ENCODE assay signal across 14 cellular contexts in genomic region chr16:11624205-11624604, GRCh38. TPM values are rescaled to one million over a fixed set of nuclear protein-coding genes. Genes with fewer than 3 reads are reported as not detected.
DNase-seq lines count a peak whose midpoint lies in the region; ATAC-seq and TF ChIP-seq lines count a peak whose summit lies in the region.
"Had no signal": no experiment of that assay in that cellular context is flagged by ENCODE, and none has a peak within 500 bp of the region (broad histone marks: within the 10 kb centered on the region; RNA-seq: fewer than 3 reads in every experiment).

No MANE protein-coding gene starts in this region.

- peak overlapping the region in 9 of 11 experiments; percentile 2 to 74 (median 58); a peak in 11 of 22 replicates for H3K9ac ChIP-seq in BLaER1 treated with 17β-estradiol and CSF1 and Interleukin-3, amounts not matched to agents 10 nM and 100 nM

- peak overlapping the region; percentile 75 to 99 (median 96) for H3K4me2 ChIP-seq in BLaER1 treated with 17β-estradiol and CSF1 and Interleukin-3, amounts not matched to agents 10 nM and 100 nM

- H3K27me3 Mint-ChIP-seq in Calu3 (ENCODE audit: unreplicated experiment) (no peaks in the 10 kb centered on the region), T-cell (no peaks in the 10 kb centered on the region), memory B cell (no peaks in the 10 kb centered on the region)

- no peak for TF ChIP-seq CTCF in Calu3 (IDR thresholded peaks at IDR 0.05; ENCODE audit: unreplicated experiment)

- intact Hi-C loops in Calu3 (cut with micrococcal nuclease; ENCODE audit: unreplicated experiment) = no loop called here

- H3K4me3 Mint-ChIP-seq in Calu3 (ENCODE audit: low read depth, unreplicated experiment) (no peak overlapping the region), T-cell (peak overlapping the region in 1 of 3 donors; percentile 66), memory B cell (no peak overlapping the region)
- H3K4me3 Mint-ChIP-seq: HFFc6 had no signal

- H3K4me1 Mint-ChIP-seq in Calu3 (ENCODE audit: low read depth, unreplicated experiment) = peaks cover 45% of the 10 kb centered on the region
- peaks cover 63 to 72% (median 70%) of the 10 kb centered on the region in 3 donors for H3K4me1 Mint-ChIP-seq in T-cell
- peaks cover 37% of the 10 kb centered on the region for H3K4me1 Mint-ChIP-seq in memory B cell

- no TSS peak for BruUV-seq in Calu3 (replicated peaks; lab: Mats Ljungman, UMichigan)

- DNase-seq in Calu3 (no peak), T-cell (no peak), memory B cell (ENCODE audit: low spot score in 2 of 2) (no peak), ecto neural progenitor cell (ENCODE audit: low spot score) (no peak)
- DNase-seq: HFFc6, left cardiac atrium, NCI-H2107, NCI-H82, small intestine, thyroid gland had no signal

- H3K4me1 ChIP-seq in BLaER1 treated with 17β-estradiol and CSF1 and Interleukin-3, amounts not matched to agents 10 nM and 100 nM = peaks cover 99 to 100% (median 100%) of the 10 kb centered on the region in 10 experiments

- no peaks in the 10 kb centered on the region for H3K36me3 ChIP-seq in BLaER1 treated with 17β-estradiol and CSF1 and Interleukin-3, amounts not matched to agents 10 nM and 100 nM
- H3K36me3 ChIP-seq: thyroid gland had no signal

- H3K27ac ChIP-seq in BLaER1 treated with 17β-estradiol and CSF1 and Interleukin-3, amounts not matched to agents 10 nM and 100 nM = peak overlapping the region; percentile 69 to 93 (median 87); a peak in 20 of 22 replicates
- H3K27ac ChIP-seq: thyroid gland had no signal

- H3K27ac Mint-ChIP-seq in Calu3 (ENCODE audit: unreplicated experiment) (peak overlapping the region; percentile 26), T-cell (peak overlapping the region; percentile 86 to 88), memory B cell (peak overlapping the region; percentile 75)
- H3K27ac Mint-ChIP-seq: HFFc6 had no signal

- CTCF ChIA-PET in Calu3 (lab: Charles Lee) = interaction anchor here (1.0 kb wide), 1 partner anchor 10 kb away, joined by 4 read pairs; no protein-coding TSS in a partner anchor
- CTCF ChIA-PET in T-cell (lab: Charles Lee) = no interaction called here

- no peaks in the 10 kb centered on the region; a peak in 1 of 22 replicates for H4K20me1 ChIP-seq in BLaER1 treated with 17β-estradiol and CSF1 and Interleukin-3, amounts not matched to agents 10 nM and 100 nM

- H3K4me3 ChIP-seq in BLaER1 treated with 17β-estradiol and CSF1 and Interleukin-3, amounts not matched to agents 10 nM and 100 nM = peak overlapping the region in 2 of 10 experiments; percentile 1 to 22; a peak in 3 of 20 replicates
- H3K4me3 ChIP-seq: thyroid gland had no signal

- H3K27me3 ChIP-seq in BLaER1 treated with 17β-estradiol and CSF1 and Interleukin-3, amounts not matched to agents 10 nM and 100 nM = no peaks in the 10 kb centered on the region
- H3K27me3 ChIP-seq: thyroid gland had no signal

- H3K9me3 Mint-ChIP-seq in Calu3 (ENCODE audit: low read depth, unreplicated experiment) = peaks cover 5% of the 10 kb centered on the region
- H3K9me3 Mint-ChIP-seq in T-cell = peaks cover 0 to 4% (median 4%) of the 10 kb centered on the region in 3 donors
- H3K9me3 Mint-ChIP-seq in memory B cell = peaks cover 2% of the 10 kb centered on the region
- H3K9me3 Mint-ChIP-seq: HFFc6 had no signal

- POLR2A ChIA-PET in T-cell (lab: Charles Lee) = no interaction called here

- H3K36me3 Mint-ChIP-seq in Calu3 (ENCODE audit: insufficient read depth, unreplicated experiment) (peaks cover 19% of the 10 kb centered on the region), T-cell (no peaks in the 10 kb centered on the region), memory B cell (no peaks in the 10 kb centered on the region)

- H3K9me3 ChIP-seq in BLaER1 treated with 17β-estradiol and CSF1 and Interleukin-3, amounts not matched to agents 10 nM and 100 nM (replicated peaks in 1 of 11) = peaks cover 6 to 10% (median 8%) of the 10 kb centered on the region in 11 experiments; a peak in 14 of 22 replicates
- H3K9me3 ChIP-seq: thyroid gland had no signal

- ATAC-seq in T-cell (replicated peaks in 1 of 4) (no peak), memory B cell (ENCODE audit: low read depth) (no peak), GM21390 (IDR thresholded peaks at IDR 0.05; ENCODE audit: unreplicated experiment) (no peak), GM18873 (IDR thresholded peaks at IDR 0.05; ENCODE audit: low FRiP score, unreplicated experiment) (no peak), HG02588 (IDR thresholded peaks at IDR 0.05; ENCODE audit: unreplicated experiment) (no peak)
- ATAC-seq: left cardiac atrium had no signal

RNA-seq across cellular contexts. Expression of gene LITAF, which starts 37.5 kb away (rescaled TPM):
- total RNA-seq in Calu3 (2022) (328 and 443 TPM in 2 replicates), T-cell (100 to 1,000 TPM; 150 to 256 (median 161) TPM)

RNA-seq across cellular contexts. Expression of gene SNN, which starts 44.0 kb away (rescaled TPM):
- total RNA-seq in Calu3 (2022) (26.0 and 31.3 TPM in 2 replicates), T-cell (10 to 100 TPM; 17.4 to 56.2 (median 22.7) TPM)

Comparison
In these comparisons a context has a peak if more than half of its experiments do, and no peak if none do; other contexts are left out.
1. H3K27ac Mint-ChIP-seq: peak in every context shown above with its lines; median percentile 87 in T-cell; 75 in memory B cell; 26 in Calu3.